ENCODE assay signal across 4 cellular contexts in the genomic region with DNA sequence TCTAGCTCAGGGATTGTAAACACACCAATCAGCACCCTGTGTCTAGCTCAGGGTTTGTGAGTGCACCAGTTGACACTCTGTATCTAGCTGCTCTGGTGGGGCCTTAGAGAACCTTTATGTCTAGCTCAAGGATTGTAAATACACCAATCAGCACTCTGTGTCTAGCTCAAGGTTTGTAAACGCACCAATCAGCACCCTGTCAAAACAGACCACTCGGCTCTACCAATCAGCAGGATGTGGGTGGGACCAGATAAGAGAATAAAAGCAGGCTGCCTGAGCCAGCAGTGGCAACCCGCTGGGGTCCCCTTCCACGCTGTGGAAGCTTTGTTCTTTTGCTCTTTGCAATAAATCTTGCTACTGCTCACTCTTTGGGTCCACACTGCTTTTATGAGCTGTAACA.
A peak's percentile ranks its signal among the peaks of the same experiment; 100 is the strongest.
DNase-seq lines count a peak whose midpoint lies in the region; ATAC-seq, FAIRE-seq and TF ChIP-seq lines count a peak whose summit lies in the region.
"Not testable (repeated sequence)": the region's sequence is repeated elsewhere in the genome, so short reads cannot be mapped to it uniquely, and the experiment has no call there.

No MANE protein-coding gene starts in this region.

- not testable (repeated sequence) for TF ChIP-seq POLR2A in HepG2 (IDR thresholded peaks at IDR 0.05; ENCODE audit: insufficient read depth in 1 of 2, low read depth in 2 of 2, low read length in 2 of 2)

- WGBS in HepG2 (ENCODE audit: low lambda C conversion rate), result 79% methylated on average over 4 of the region's 4 CpGs

- H3K36me3 ChIP-seq in HepG2 (replicated peaks in 1 of 2; ENCODE audit: control insufficient read depth in 1 of 2, insufficient read depth in 2 of 2, low read length in 2 of 2); neural progenitor cell: not testable (repeated sequence)

- H3F3A ChIP-seq in neural progenitor cell (ENCODE audit: low read depth), result not testable (repeated sequence)

- not testable (repeated sequence) for H3K4me2 ChIP-seq in HepG2 (ENCODE audit: low read depth, low read length); neural progenitor cell

- peaks cover 13% of the 10 kb centered on the region for H3K9me3 ChIP-seq in HepG2 (ENCODE audit: low read length)
- H3K9me3 ChIP-seq in neural progenitor cell (ENCODE audit: low read depth), result not testable (repeated sequence)

- not testable (repeated sequence) for H3K4me3 ChIP-seq in HepG2 (replicated peaks in 1 of 3; ENCODE audit: insufficient read depth in 1 of 3, low read depth in 2 of 3, low read length in 3 of 3); neural progenitor cell

- CTCF ChIA-PET in HepG2 (lab: Yijun Ruan, JAX; ENCODE audit: low intra/inter-chr PET ratio, low total read pairs), result not testable (repeated sequence)

- H2AFZ ChIP-seq in HepG2 (ENCODE audit: low read length); neural progenitor cell (replicated peaks): not testable (repeated sequence)

- peaks cover 15% of the 10 kb centered on the region for H3K27me3 Mint-ChIP-seq in nephron progenitor cell (ENCODE audit: low read depth, poor library complexity)
- H3K27me3 Mint-ChIP-seq in neural crest cell (ENCODE audit: low read depth); neural progenitor cell (ENCODE audit: insufficient read depth, low read depth): not testable (repeated sequence)

- not testable (repeated sequence) for H3K27ac ChIP-seq in HepG2 (ENCODE audit: extremely low read length, insufficient read depth, low read length); neural progenitor cell

- not testable (repeated sequence) for BruUV-seq in HepG2 (replicated peaks; lab: Mats Ljungman, UMichigan)

- peak overlapping the region; percentile 68 for H3K27ac Mint-ChIP-seq in nephron progenitor cell
- H3K27ac Mint-ChIP-seq in neural crest cell (ENCODE audit: unreplicated experiment), result peak overlapping the region; percentile 9
- H3K27ac Mint-ChIP-seq in neural progenitor cell, result peak overlapping the region; percentile 81

- not testable (repeated sequence) for H3K79me2 ChIP-seq in HepG2 (ENCODE audit: insufficient read depth, low read length); neural progenitor cell (ENCODE audit: low read depth)

- POLR2A ChIA-PET in HepG2 (lab: Yijun Ruan, JAX), result not testable (repeated sequence)

- H3K4me1 Mint-ChIP-seq in nephron progenitor cell (peaks cover 36% of the 10 kb centered on the region), neural crest cell (peaks cover 27% of the 10 kb centered on the region), neural progenitor cell (peaks cover 33% of the 10 kb centered on the region)

- H3K36me3 Mint-ChIP-seq in nephron progenitor cell (ENCODE audit: low read depth), result peaks cover 28% of the 10 kb centered on the region
- H3K36me3 Mint-ChIP-seq in neural crest cell (ENCODE audit: low read depth); neural progenitor cell: not testable (repeated sequence)

- not testable (repeated sequence) for DNase-seq in HepG2 (ENCODE audit: low spot score); nephron progenitor cell; neural crest cell (ENCODE audit: low read depth, low spot score); neural progenitor cell (ENCODE audit: low spot score)

- H3K4me3 Mint-ChIP-seq in nephron progenitor cell, neural crest cell, neural progenitor cell: not testable (repeated sequence)

- in situ Hi-C loops in HepG2 (cut with HindIII; ENCODE audit: extremely low pct_ligation_motif_present, low pct_unique_long_range_greater_than_20kb), result loop anchor here (10.0 kb wide), 1 partner anchor 169 kb away; a partner anchor contains a TSS

- H3K4me1 ChIP-seq in HepG2 (ENCODE audit: insufficient read depth, low read length) (peaks cover 28% of the 10 kb centered on the region), neural progenitor cell (peaks cover 13% of the 10 kb centered on the region)

- not testable (repeated sequence) for H3K27me3 ChIP-seq in HepG2 (ENCODE audit: control insufficient read depth in 1 of 2, insufficient read depth in 2 of 2, low read length in 2 of 2); neural progenitor cell

- intact Hi-C loops in HepG2 (cut with micrococcal nuclease; ENCODE audit: unreplicated experiment), result not testable (repeated sequence)

- not testable (repeated sequence) for ATAC-seq in HepG2

- H4K20me1 ChIP-seq in HepG2 (ENCODE audit: insufficient read depth, low read length); neural progenitor cell (ENCODE audit: low read depth): not testable (repeated sequence)

- not testable (repeated sequence) for TF ChIP-seq EP300 in HepG2 (IDR thresholded peaks at IDR 0.05; ENCODE audit: low read depth in 2 of 2, low read length in 2 of 2); HepG2 (CRISPR knock-in tag; IDR thresholded peaks at IDR 0.05; ENCODE audit: borderline replicate concordance)

- FAIRE-seq in HepG2 (lab: Jason Lieb, UNC), result not testable (repeated sequence)

- H3K9ac ChIP-seq in HepG2 (ENCODE audit: insufficient read depth, low read depth, low read length); neural progenitor cell: not testable (repeated sequence)

- not testable (repeated sequence) for TF ChIP-seq RAD21 in HepG2 (CRISPR knock-in tag; IDR thresholded peaks at IDR 0.05)

- TF ChIP-seq CTCF in HepG2 (CRISPR knock-in tag; IDR thresholded peaks at IDR 0.05); nephron progenitor cell (IDR thresholded peaks at IDR 0.05); neural crest cell (conservative IDR thresholded peaks at IDR 0.05); neural progenitor cell (IDR thresholded peaks at IDR 0.05): not testable (repeated sequence)

- H3K9me3 Mint-ChIP-seq in nephron progenitor cell (peaks cover 61% of the 10 kb centered on the region), neural progenitor cell (peaks cover 31% of the 10 kb centered on the region)
- not testable (repeated sequence) for H3K9me3 Mint-ChIP-seq in neural crest cell

TF ChIP-seq in HepG2, 621 proteins besides CTCF, POLR2A, EP300 and RAD21:
- peak; percentile 52 for TF ChIP-seq NFYC (CRISPR knock-in tag; IDR thresholded peaks at IDR 0.05)
- TF ChIP-seq NFYB (CRISPR knock-in tag; IDR thresholded peaks at IDR 0.05), result peak; percentile 59

Comparison
In these comparisons a context has a peak if more than half of its experiments do, and no peak if none do; other contexts are left out.
1. H3K27ac Mint-ChIP-seq: peak in every context shown above with its lines; median percentile 81 in neural progenitor cell; 68 in nephron progenitor cell; 9 in neural crest cell.